In genomic region chr6:165025040-165025439, GRCh38 we compare ENCODE assay signal across 8 cellular contexts.
"Had no signal": no experiment of that assay in that cellular context is flagged by ENCODE, and none has a peak within 500 bp of the region (broad histone marks: within the 10 kb centered on the region; RNA-seq: fewer than 3 reads in every experiment).

No MANE protein-coding gene starts in this region.

- ATAC-seq: GM12878 had no signal

- DNase-seq: GDM1, GF-D8 had no signal

- FAIRE-seq: G401.6, GM12878, GM12891, GM12892, GM18507, GM19239 had no signal

- H3K4me3 ChIP-seq: GM12878 had no signal
